In the genomic region with DNA sequence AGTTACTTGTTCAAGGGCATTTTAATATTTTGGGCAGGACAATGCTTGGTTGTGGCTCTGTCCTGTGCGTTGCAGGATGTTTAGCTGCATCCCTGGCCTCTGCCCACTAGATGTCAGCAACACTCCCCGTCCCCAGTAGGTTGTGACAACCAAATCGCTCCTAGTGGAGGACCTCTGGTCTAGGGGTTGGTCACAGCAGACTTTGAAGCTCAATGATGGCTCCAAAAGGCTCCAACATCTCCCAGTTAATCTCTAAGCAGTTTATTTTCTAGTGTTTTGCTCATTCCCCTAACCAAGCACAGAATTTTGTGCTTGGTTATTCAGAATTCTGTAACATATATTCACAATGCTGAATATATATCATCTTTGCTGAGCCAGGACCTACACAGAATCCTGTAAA, we compare ENCODE assay signal across 8 cellular contexts.
DNase-seq lines count a peak whose midpoint lies in the region; ATAC-seq and TF ChIP-seq lines count a peak whose summit lies in the region.

No MANE protein-coding gene starts in this region.

- POLR2A ChIA-PET in CD4-positive, alpha-beta T cell (lab: Charles Lee) = interaction anchor here (0.6 to 1.9 kb wide), 4 partner anchors 52 to 366 kb away, joined by 3 to 5 read pairs (median 3); no protein-coding TSS in a partner anchor

- CTCF ChIA-PET in CD4-positive, alpha-beta T cell (lab: Charles Lee) = interaction anchor here (0.7 to 2.6 kb wide), 21 partner anchors 8 to 304 kb away, joined by 3 to 28 read pairs (median 4); partner anchors contain the start of gene WIPF1

- no peaks in the 10 kb centered on the region for H3K4me1 Mint-ChIP-seq in CD4-positive, alpha-beta T cell (ENCODE audit: low read depth)
- peaks cover 8% of the 10 kb centered on the region for H3K4me1 Mint-ChIP-seq in mesothelial cell of epicardium

- no peaks in the 10 kb centered on the region for H3K27me3 ChIP-seq in CD4-positive, alpha-beta T cell (ENCODE audit: control insufficient read depth, insufficient read depth, low read length)

- peak; percentile 89 for ATAC-seq in CD4-positive, alpha-beta T cell (ENCODE audit: poor library complexity)
- ATAC-seq in GM19025 (IDR thresholded peaks at IDR 0.05; ENCODE audit: low read depth, unreplicated experiment) = peak; percentile 91
- ATAC-seq in HG03135 (IDR thresholded peaks at IDR 0.05; ENCODE audit: unreplicated experiment) = peak; percentile 88
- ATAC-seq in stimulated activated naive CD8-positive, alpha-beta T cell treated with anti-CD3 and anti-CD28 coated beads, Interleukin-15, Interleukin-2, amounts not matched to agents 100 U/mL and 50 U/mL, for 24 hours = peak; percentile 97

- peaks cover 4% of the 10 kb centered on the region for H3K27me3 Mint-ChIP-seq in CD4-positive, alpha-beta T cell
- H3K27me3 Mint-ChIP-seq in mesothelial cell of epicardium (ENCODE audit: low read depth) = peaks cover 13% of the 10 kb centered on the region

- no peaks in the 10 kb centered on the region for H3K36me3 Mint-ChIP-seq in CD4-positive, alpha-beta T cell (ENCODE audit: low read depth)
- no peaks in the 10 kb centered on the region for H3K36me3 Mint-ChIP-seq in mesothelial cell of epicardium

- peak; percentile 86 for TF ChIP-seq CTCF in CD4-positive, alpha-beta T cell (IDR thresholded peaks at IDR 0.05)
- peak; percentile 51 for TF ChIP-seq CTCF in mesothelial cell of epicardium (IDR thresholded peaks at IDR 0.05; ENCODE audit: unreplicated experiment)

- no peaks in the 10 kb centered on the region for H3K9me3 ChIP-seq in CD4-positive, alpha-beta T cell (ENCODE audit: control insufficient read depth, low read length)

- no peak overlapping the region for H3K4me3 Mint-ChIP-seq in CD4-positive, alpha-beta T cell
- no peak overlapping the region for H3K4me3 Mint-ChIP-seq in mesothelial cell of epicardium

- H3K27ac Mint-ChIP-seq in CD4-positive, alpha-beta T cell = no peak overlapping the region
- no peak overlapping the region for H3K27ac Mint-ChIP-seq in mesothelial cell of epicardium

- H3K27ac ChIP-seq in CD4-positive, alpha-beta T cell (ENCODE audit: low read depth, low read length) = no peak overlapping the region

- no peaks in the 10 kb centered on the region for H3K9me3 Mint-ChIP-seq in CD4-positive, alpha-beta T cell
- H3K9me3 Mint-ChIP-seq in mesothelial cell of epicardium = no peaks in the 10 kb centered on the region

- DNase-seq in CD4-positive, alpha-beta T cell = peak; percentile 42 to 65 (median 48)
- DNase-seq in NCI-H446 treated with DMSO at 0.1 percent for 48 hours (lab: John Stamatoyannopoulos, UW) = peak; percentile 2
- peak; percentile 76 for DNase-seq in activated CD4-positive, alpha-beta T cell treated with anti-CD3 and anti-CD28 coated beads for 48 hours
- peak; percentile 37 for DNase-seq in effector CD4-positive, alpha-beta T cell
- DNase-seq in mesothelial cell of epicardium (ENCODE audit: low spot score in 2 of 2, unreplicated experiment in 2 of 2) = peak in 1 of 2 experiments; percentile 50
- DNase-seq in stimulated activated naive CD8-positive, alpha-beta T cell treated with anti-CD3 and anti-CD28 coated beads, Interleukin-15, Interleukin-2, amounts not matched to agents 100 U/mL and 50 U/mL, for 24 hours = peak; percentile 64

- intact Hi-C loops in CD4-positive, alpha-beta T cell (cut with DNase I, micrococcal nuclease) = loop anchor here in 1 of 2 experiments (5.0 to 10.0 kb wide), 2 partner anchors 415 to 1398 kb away; partner anchors contain the start of genes HOXD12 and HOXD13
